27 cellular contexts compared by ENCODE assay signal in genomic region chr17:21355586-21355985, GRCh38. TPM values are rescaled to one million over a fixed set of nuclear protein-coding genes. Genes with fewer than 3 reads are reported as not detected.
"Had no signal": no experiment of that assay in that cellular context is flagged by ENCODE, and none has a peak within 500 bp of the region (broad histone marks: within the 10 kb centered on the region; RNA-seq: fewer than 3 reads in every experiment).

No MANE protein-coding gene starts in this region.

- H3K4me3 ChIP-seq: left lung, ovary, right atrium auricular region, right lobe of liver, smooth muscle cell, stomach, suprapubic skin, thoracic aorta, tibial artery, upper lobe of right lung had no signal

- ATAC-seq: left colon; left lung; naive thymus-derived CD8-positive, alpha-beta T cell; right lobe of liver; stimulated activated naive B cell treated with anti-CD40 and anti-IgM and Interleukin-4, amounts not matched to agents 10 μg/mL and 1 μg/mL and 100 μg/mL, for 72 hours; stimulated activated naive CD8-positive, alpha-beta T cell treated with anti-CD3 and anti-CD28 coated beads, Interleukin-15, Interleukin-2, amounts not matched to agents 100 U/mL and 50 U/mL, for 24 hours; upper lobe of right lung had no signal

- H3K4me3 Mint-ChIP-seq: memory B cell; naive thymus-derived CD8-positive, alpha-beta T cell; neural crest cell; stimulated activated naive B cell treated with anti-CD40 and anti-IgM and Interleukin-4, amounts not matched to agents 10 μg/mL and 1 μg/mL and 100 μg/mL, for 72 hours had no signal

- H3K27ac Mint-ChIP-seq: memory B cell; naive thymus-derived CD8-positive, alpha-beta T cell; progenitor cell of endocrine pancreas; stimulated activated naive B cell treated with anti-CD40 and anti-IgM and Interleukin-4, amounts not matched to agents 10 μg/mL and 1 μg/mL and 100 μg/mL, for 72 hours had no signal

- H3K36me3 Mint-ChIP-seq: naive thymus-derived CD8-positive, alpha-beta T cell; stimulated activated naive B cell treated with anti-CD40 and anti-IgM and Interleukin-4, amounts not matched to agents 10 μg/mL and 1 μg/mL and 100 μg/mL, for 72 hours had no signal

- H3K4me1 ChIP-seq: right lobe of liver, tibial artery, upper lobe of right lung had no signal

- H3K9me3 ChIP-seq: left lung, neutrophil, ovary, right atrium auricular region, right lobe of liver, stomach, suprapubic skin, thoracic aorta, tibial artery, upper lobe of right lung had no signal

- H3K27ac ChIP-seq: left lung, neutrophil, ovary, right atrium auricular region, right lobe of liver, stomach, suprapubic skin, thoracic aorta, tibial artery, upper lobe of right lung had no signal

- H3K9me3 Mint-ChIP-seq: naive thymus-derived CD8-positive, alpha-beta T cell; neural crest cell had no signal

- DNase-seq: head of caudate nucleus; hippocampal formation; left colon; occipital lobe; ovary; stimulated activated CD4-positive, alpha-beta T cell treated with anti-CD3 and anti-CD28 coated beads, Interleukin-12 subunit alpha, Interleukin-12 subunit beta, amount 100 ng/mL, for 4 hours; stimulated activated CD4-positive, alpha-beta T cell treated with anti-CD3 and anti-CD28 coated beads, Interleukin-15, amount 100 ng/mL, for 24 hours; stimulated activated CD4-positive, alpha-beta T cell treated with anti-CD3 and anti-CD28 coated beads, Interleukin-2, amount 100 ng/mL, for 24 hours; stimulated activated CD4-positive, alpha-beta T cell treated with anti-CD3 and anti-CD28 coated beads, Interleukin-4, amount 100 ng/mL, for 1 hour; stimulated activated naive B cell treated with anti-CD40 and anti-IgM and Interleukin-4, amounts not matched to agents 10 μg/mL and 1 μg/mL and 100 μg/mL, for 72 hours; stimulated activated naive CD8-positive, alpha-beta T cell treated with anti-CD3 and anti-CD28 coated beads, Interleukin-15, Interleukin-2, amounts not matched to agents 100 U/mL and 50 U/mL, for 24 hours; stomach; tibial artery; trophoblast cell; upper lobe of right lung had no signal

- H3K27me3 ChIP-seq: left lung, ovary, right atrium auricular region, right lobe of liver, stomach, suprapubic skin, tibial artery, upper lobe of right lung had no signal

- H3K36me3 ChIP-seq: left lung, neutrophil, ovary, right atrium auricular region, right lobe of liver, stomach, suprapubic skin, thoracic aorta, tibial artery, upper lobe of right lung had no signal

RNA-seq across cellular contexts. Expression of gene KCNJ12, which starts 20.6 kb away (rescaled TPM):
- total RNA-seq: lung microvascular endothelial cell; naive thymus-derived CD8-positive, alpha-beta T cell had no signal
